In the genomic region with DNA sequence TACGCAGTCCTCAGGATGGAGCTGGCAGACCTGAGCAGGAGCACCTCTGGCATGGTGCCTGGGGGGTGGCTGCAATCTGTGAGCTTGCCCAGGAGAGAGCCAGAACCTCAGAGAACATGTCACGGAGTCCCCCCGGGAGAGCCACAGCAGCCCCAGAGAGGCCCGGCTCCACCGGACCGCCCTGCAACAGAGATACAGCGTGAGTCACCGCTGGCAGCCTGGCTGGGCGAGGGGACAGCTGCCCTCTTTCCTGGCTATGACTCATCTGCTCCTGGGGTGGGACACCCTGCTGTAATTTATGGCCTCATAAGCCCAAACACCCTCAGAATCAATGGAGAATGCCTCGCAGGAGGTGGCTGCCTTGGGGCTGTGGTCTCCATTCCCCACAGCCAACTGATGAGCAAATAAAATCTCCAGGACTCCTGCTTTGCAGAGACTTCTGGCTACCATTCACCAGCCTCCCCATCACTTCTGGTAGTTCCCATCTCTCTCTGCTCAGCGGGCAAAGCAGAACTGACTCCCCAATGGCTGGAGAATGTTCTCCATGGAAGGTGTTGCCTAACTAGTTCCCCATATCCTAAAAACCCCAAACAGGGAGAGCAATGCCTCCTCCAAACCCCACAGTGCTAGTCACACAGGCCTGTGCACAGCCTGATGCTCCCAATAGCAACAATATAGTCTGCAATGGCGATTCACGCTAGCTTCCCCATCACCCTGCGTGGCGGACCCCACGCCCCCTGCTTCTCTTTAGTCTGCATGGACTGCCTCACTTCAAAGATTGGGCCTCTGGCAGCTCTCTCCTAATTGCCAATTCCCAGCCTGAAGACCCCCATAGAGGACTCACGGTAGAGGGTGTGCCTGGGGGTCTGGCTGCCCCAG, we compare ENCODE assay signal across 1 cellular context.
TF ChIP-seq lines count a peak whose summit lies in the region.

No MANE protein-coding gene starts in this region.

TF ChIP-seq in K562, 482 proteins besides CTCF, POLR2A, EP300 and RAD21 (continued from another document):
- TF ChIP-seq, protein P1, sequence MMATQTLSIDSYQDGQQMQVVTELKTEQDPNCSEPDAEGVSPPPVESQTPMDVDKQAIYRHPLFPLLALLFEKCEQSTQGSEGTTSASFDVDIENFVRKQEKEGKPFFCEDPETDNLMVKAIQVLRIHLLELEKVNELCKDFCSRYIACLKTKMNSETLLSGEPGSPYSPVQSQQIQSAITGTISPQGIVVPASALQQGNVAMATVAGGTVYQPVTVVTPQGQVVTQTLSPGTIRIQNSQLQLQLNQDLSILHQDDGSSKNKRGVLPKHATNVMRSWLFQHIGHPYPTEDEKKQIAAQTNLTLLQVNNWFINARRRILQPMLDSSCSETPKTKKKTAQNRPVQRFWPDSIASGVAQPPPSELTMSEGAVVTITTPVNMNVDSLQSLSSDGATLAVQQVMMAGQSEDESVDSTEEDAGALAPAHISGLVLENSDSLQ (IDR thresholded peaks at IDR 0.05), result peak; percentile 89
- no peak for TF ChIP-seq PTBP1 (IDR thresholded peaks at IDR 0.05; ENCODE audit: low read depth, low read length)
